Comparison of ENCODE assay signal across 8 cellular contexts in the genomic region with DNA sequence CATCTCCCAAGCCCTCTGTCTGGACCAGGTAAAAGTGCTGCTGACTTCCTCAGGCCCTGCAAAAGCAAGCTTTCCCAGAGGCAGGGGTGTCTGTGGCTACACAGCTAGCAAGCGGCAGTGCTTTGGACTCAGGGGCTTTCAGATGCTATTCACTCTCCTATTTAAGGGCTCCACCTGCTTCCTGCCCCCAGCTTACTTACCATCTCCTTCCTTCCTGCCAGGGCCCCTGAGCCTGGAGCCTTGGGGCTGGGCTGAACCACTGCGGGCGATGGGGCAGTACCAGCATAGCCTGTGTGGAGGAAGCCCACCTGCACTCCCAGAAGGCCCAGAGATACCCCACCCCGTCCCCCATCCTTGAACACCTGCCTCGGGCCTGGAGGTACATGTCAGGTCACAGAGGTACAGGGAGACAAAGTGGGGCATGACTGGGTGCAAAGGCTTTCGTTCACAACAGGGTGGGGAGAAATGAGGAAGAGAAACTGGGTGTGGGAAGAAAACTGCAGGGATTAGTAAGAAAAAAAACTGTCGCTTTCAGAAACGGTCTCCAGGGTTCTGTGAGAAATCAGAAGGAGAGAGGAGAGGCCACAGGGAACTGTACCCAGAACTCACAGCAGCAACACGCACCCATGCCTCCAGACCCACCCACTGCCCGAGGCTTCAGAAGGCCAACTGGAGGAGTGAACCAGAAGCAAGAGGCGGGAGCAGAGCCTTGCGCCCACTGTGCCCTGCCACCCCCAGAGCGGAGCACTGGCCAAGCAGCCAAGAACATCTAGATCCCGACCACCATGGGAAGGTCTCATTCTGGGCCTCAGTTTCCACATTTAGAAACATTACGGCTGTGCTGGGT. TPM values are rescaled to one million over a fixed set of nuclear protein-coding genes. Genes with fewer than 3 reads are reported as not detected.
DNase-seq lines count a peak whose midpoint lies in the region; ATAC-seq lines count a peak whose summit lies in the region.

No MANE protein-coding gene starts in this region.

- no peak for DNase-seq in activated T-cell treated with anti-CD3 and anti-CD28 coated beads, Interleukin-2, amount 50 U/mL, for 72 hours
- no peak for DNase-seq in activated T-cell treated with anti-CD3 and anti-CD28 coated beads for 4 hours
- DNase-seq in SKM-1 treated with dmso at 0.1 percent for 144 hours (lab: John Stamatoyannopoulos, UW; ENCODE audit: unreplicated experiment), result peak; percentile 89
- DNase-seq in immature natural killer cell, result no peak
- DNase-seq in NCI-H1092 treated with DMSO at 0.1 percent for 48 hours (lab: John Stamatoyannopoulos, UW), result no peak
- no peak for DNase-seq in OCI-M1 (lab: John Stamatoyannopoulos, UW)
- DNase-seq in 8988T, result no peak

- peak overlapping the region; percentile 88 for H3K27ac Mint-ChIP-seq in activated T-cell treated with anti-CD3 and anti-CD28 coated beads, Interleukin-2, amount 50 U/mL, for 72 hours
- peak overlapping the region; percentile 74 to 92 (median 86) for H3K27ac Mint-ChIP-seq in immature natural killer cell

- peaks cover 44% of the 10 kb centered on the region for H3K4me1 Mint-ChIP-seq in activated T-cell treated with anti-CD3 and anti-CD28 coated beads, Interleukin-2, amount 50 U/mL, for 72 hours (ENCODE audit: low read depth)
- peaks cover 88 to 89% of the 10 kb centered on the region in 2 donors for H3K4me1 Mint-ChIP-seq in immature natural killer cell

- H3K9me3 Mint-ChIP-seq in activated T-cell treated with anti-CD3 and anti-CD28 coated beads, Interleukin-2, amount 50 U/mL, for 72 hours, result no peaks in the 10 kb centered on the region
- H3K9me3 Mint-ChIP-seq in immature natural killer cell, result peaks cover 6 to 12% (median 10%) of the 10 kb centered on the region in 6 donors

- ATAC-seq in activated T-cell treated with anti-CD3 and anti-CD28 coated beads, Interleukin-2, amount 50 U/mL, for 72 hours (replicated peaks in 1 of 2), result peak; percentile 14 to 31
- ATAC-seq in HG02943 (IDR thresholded peaks at IDR 0.05; ENCODE audit: low read depth, unreplicated experiment), result peak; percentile 44

- peaks cover 15 to 16% of the 10 kb centered on the region in 2 donors for H3K36me3 Mint-ChIP-seq in activated T-cell treated with anti-CD3 and anti-CD28 coated beads, Interleukin-2, amount 50 U/mL, for 72 hours (ENCODE audit: insufficient read depth in 2 of 2)
- H3K36me3 Mint-ChIP-seq in immature natural killer cell, result peaks cover 5 to 22% (median 20%) of the 10 kb centered on the region in 3 donors

- no peaks in the 10 kb centered on the region for H3K27me3 Mint-ChIP-seq in activated T-cell treated with anti-CD3 and anti-CD28 coated beads, Interleukin-2, amount 50 U/mL, for 72 hours (ENCODE audit: low read depth)
- peaks cover 4 to 21% (median 9%) of the 10 kb centered on the region in 3 donors for H3K27me3 Mint-ChIP-seq in immature natural killer cell (ENCODE audit: low read depth in 3 of 3)

- H3K4me3 Mint-ChIP-seq in activated T-cell treated with anti-CD3 and anti-CD28 coated beads, Interleukin-2, amount 50 U/mL, for 72 hours, result peak overlapping the region; percentile 4 to 18
- peak overlapping the region; percentile 69 to 82 (median 74) for H3K4me3 Mint-ChIP-seq in immature natural killer cell

RNA-seq across cellular contexts. Expression of a gene that starts 49.5 kb away (rescaled TPM):
- 10 to 100 TPM; 54.7 to 56.2 TPM for total RNA-seq in activated T-cell treated with anti-CD3 and anti-CD28 coated beads, Interleukin-2, amount 50 U/mL, for 72 hours
- polyA plus RNA-seq in immature natural killer cell, result 100 to 1,000 TPM; 114 to 174 (median 129) TPM

RNA-seq across cellular contexts. Expression of a gene that starts 49.6 kb away (rescaled TPM):
- total RNA-seq in activated T-cell treated with anti-CD3 and anti-CD28 coated beads, Interleukin-2, amount 50 U/mL, for 72 hours, result not detected
- polyA plus RNA-seq in immature natural killer cell, result not detected

RNA-seq across cellular contexts. Expression of a gene that starts 52.4 kb away (rescaled TPM):
- total RNA-seq in activated T-cell treated with anti-CD3 and anti-CD28 coated beads, Interleukin-2, amount 50 U/mL, for 72 hours, result 10 to 100 TPM; 84.0 to 87.4 TPM
- polyA plus RNA-seq in immature natural killer cell, result 10 to 100 TPM in 1 of 3 donors, 1 to 10 TPM in 2; 7.9 to 28.4 (median 9.9) TPM
